ENCODE assay signal across 2 cellular contexts in the genomic region with DNA sequence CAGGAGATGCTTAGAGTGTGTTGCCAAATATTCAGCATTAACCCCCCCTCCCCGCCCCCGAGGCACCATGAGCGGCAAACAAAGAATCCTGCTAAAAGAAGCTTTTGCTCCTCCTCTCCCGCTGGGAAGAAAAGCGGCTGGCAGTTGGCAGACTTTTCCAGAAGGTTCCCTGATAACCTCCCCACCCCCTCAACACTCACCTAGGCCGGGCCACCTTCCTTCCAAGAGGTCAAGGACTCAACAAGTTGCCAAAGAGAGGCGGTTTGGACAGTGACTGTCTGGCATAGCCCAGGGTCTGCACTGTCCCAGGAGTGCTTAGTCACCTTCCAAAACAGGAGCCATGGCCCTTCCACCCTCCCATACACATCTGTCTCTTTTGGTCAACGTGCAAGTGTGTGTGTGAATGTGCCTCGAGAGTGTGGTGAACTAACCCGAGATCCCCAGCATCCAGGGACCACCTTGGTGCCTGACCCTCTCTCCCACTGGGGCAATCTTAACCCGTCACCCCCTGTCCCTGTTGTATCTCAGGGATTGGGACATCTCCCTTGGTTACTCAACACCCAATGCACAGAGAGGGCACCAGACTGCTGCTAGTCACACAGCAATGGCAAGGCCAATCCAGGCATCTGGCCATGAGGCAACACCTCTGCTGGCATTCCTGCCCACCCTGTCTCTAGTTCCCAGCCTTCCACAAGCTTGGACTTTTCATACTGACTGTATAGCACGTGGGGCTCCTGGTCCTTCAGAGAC.
TF ChIP-seq lines count a peak whose summit lies in the region.

No MANE protein-coding gene starts in this region.

TF ChIP-seq in H1, 55 proteins besides CTCF, POLR2A, EP300 and RAD21:
- peak; percentile 69; the same call in 1 of the 2 replicates for TF ChIP-seq KDM1A (IDR thresholded peaks at IDR 0.05; ENCODE audit: borderline replicate concordance, low read length)
- no peak for TF ChIP-seq POLR2AphosphoS5 (IDR thresholded peaks at IDR 0.05; ENCODE audit: low read depth, low read length)

TF ChIP-seq in WTC11, 78 proteins besides CTCF, POLR2A, EP300 and RAD21:
- no peak for TF ChIP-seq FOXK1 (CRISPR knock-in tag; IDR thresholded peaks at IDR 0.05)
- TF ChIP-seq EMX1 (CRISPR knock-in tag; IDR thresholded peaks at IDR 0.05): no peak
- TF ChIP-seq, protein P1, sequence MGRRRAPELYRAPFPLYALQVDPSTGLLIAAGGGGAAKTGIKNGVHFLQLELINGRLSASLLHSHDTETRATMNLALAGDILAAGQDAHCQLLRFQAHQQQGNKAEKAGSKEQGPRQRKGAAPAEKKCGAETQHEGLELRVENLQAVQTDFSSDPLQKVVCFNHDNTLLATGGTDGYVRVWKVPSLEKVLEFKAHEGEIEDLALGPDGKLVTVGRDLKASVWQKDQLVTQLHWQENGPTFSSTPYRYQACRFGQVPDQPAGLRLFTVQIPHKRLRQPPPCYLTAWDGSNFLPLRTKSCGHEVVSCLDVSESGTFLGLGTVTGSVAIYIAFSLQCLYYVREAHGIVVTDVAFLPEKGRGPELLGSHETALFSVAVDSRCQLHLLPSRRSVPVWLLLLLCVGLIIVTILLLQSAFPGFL (CRISPR knock-in tag; IDR thresholded peaks at IDR 0.05; ENCODE audit: borderline replicate concordance): no peak
- TF ChIP-seq, protein P2, sequence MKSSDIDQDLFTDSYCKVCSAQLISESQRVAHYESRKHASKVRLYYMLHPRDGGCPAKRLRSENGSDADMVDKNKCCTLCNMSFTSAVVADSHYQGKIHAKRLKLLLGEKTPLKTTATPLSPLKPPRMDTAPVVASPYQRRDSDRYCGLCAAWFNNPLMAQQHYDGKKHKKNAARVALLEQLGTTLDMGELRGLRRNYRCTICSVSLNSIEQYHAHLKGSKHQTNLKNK (CRISPR knock-in tag; IDR thresholded peaks at IDR 0.05): no peak
- no peak for TF ChIP-seq TEAD1 (CRISPR knock-in tag; IDR thresholded peaks at IDR 0.05)
- no peak for TF ChIP-seq ZNF671 (CRISPR knock-in tag; IDR thresholded peaks at IDR 0.05)
- TF ChIP-seq, protein P3, sequence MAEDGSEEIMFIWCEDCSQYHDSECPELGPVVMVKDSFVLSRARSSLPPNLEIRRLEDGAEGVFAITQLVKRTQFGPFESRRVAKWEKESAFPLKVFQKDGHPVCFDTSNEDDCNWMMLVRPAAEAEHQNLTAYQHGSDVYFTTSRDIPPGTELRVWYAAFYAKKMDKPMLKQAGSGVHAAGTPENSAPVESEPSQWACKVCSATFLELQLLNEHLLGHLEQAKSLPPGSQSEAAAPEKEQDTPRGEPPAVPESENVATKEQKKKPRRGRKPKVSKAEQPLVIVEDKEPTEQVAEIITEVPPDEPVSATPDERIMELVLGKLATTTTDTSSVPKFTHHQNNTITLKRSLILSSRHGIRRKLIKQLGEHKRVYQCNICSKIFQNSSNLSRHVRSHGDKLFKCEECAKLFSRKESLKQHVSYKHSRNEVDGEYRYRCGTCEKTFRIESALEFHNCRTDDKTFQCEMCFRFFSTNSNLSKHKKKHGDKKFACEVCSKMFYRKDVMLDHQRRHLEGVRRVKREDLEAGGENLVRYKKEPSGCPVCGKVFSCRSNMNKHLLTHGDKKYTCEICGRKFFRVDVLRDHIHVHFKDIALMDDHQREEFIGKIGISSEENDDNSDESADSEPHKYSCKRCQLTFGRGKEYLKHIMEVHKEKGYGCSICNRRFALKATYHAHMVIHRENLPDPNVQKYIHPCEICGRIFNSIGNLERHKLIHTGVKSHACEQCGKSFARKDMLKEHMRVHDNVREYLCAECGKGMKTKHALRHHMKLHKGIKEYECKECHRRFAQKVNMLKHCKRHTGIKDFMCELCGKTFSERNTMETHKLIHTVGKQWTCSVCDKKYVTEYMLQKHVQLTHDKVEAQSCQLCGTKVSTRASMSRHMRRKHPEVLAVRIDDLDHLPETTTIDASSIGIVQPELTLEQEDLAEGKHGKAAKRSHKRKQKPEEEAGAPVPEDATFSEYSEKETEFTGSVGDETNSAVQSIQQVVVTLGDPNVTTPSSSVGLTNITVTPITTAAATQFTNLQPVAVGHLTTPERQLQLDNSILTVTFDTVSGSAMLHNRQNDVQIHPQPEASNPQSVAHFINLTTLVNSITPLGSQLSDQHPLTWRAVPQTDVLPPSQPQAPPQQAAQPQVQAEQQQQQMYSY (CRISPR knock-in tag; IDR thresholded peaks at IDR 0.05): no peak
- TF ChIP-seq SOX15 (CRISPR knock-in tag; IDR thresholded peaks at IDR 0.05): no peak
- no peak for TF ChIP-seq CREB1 (CRISPR knock-in tag; IDR thresholded peaks at IDR 0.05)
- no peak for TF ChIP-seq FOXJ3 (CRISPR knock-in tag; IDR thresholded peaks at IDR 0.05; ENCODE audit: borderline replicate concordance)
TF ChIP-seq in WTC11: peak in this region for 0.
